1 cellular context compared by ENCODE assay signal in the genomic region with DNA sequence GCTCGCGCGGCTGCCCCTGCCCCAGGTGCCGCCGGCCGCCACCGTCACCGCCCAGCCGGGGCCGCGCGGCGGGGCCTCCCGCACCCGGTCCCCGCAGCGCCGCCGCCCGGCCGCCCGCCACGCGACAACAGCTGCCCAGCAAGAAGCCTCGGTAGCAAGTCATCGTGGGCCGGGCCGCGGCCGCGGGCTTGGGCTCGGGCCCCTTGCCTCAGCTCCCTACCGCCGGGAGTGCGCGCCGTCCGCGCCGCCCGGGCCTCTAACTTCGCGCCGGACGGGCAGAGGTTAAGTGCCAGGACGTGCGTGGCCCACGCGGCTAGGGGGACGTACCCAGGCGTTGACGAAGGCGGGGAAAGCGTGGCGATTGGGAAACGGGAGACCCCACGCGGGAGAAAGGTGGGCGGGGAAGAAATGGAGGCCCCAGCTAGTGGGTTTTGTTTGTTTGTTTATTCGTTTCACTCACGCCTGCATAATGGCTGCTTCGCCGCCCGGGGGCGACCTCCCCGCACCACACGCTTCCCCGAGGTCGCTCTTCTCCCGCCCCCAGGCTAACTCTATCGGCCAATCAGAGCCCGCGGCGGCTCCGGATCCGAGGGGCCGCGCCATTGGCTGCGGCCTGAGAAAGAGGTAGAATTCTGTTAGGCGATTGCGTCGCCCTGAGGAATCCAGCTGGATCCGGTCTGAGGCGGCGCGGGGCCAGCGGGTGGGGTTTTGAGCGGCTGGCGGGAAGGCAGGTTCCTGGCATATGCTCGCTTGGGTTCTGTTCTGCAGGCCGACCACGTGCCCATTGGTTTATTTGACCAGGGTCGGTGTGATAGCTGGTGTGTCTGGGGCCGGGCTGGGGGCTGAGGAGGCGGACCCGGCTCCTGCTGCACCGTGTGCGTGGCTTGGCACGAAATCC.
TF ChIP-seq lines count a peak whose summit lies in the region.

A gene with protein sequence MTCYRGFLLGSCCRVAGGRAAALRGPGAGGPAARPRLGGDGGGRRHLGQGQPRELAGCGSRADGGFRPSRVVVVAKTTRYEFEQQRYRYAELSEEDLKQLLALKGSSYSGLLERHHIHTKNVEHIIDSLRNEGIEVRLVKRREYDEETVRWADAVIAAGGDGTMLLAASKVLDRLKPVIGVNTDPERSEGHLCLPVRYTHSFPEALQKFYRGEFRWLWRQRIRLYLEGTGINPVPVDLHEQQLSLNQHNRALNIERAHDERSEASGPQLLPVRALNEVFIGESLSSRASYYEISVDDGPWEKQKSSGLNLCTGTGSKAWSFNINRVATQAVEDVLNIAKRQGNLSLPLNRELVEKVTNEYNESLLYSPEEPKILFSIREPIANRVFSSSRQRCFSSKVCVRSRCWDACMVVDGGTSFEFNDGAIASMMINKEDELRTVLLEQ (minus strand): TSS at position 290 of the 898 bp plus-strand sequence. CDS start 127 bp downstream, at position 163.

TF ChIP-seq in HepG2, 621 proteins besides CTCF, POLR2A, EP300 and RAD21 (continued from another document and continues in another):
- TF ChIP-seq, protein P1, sequence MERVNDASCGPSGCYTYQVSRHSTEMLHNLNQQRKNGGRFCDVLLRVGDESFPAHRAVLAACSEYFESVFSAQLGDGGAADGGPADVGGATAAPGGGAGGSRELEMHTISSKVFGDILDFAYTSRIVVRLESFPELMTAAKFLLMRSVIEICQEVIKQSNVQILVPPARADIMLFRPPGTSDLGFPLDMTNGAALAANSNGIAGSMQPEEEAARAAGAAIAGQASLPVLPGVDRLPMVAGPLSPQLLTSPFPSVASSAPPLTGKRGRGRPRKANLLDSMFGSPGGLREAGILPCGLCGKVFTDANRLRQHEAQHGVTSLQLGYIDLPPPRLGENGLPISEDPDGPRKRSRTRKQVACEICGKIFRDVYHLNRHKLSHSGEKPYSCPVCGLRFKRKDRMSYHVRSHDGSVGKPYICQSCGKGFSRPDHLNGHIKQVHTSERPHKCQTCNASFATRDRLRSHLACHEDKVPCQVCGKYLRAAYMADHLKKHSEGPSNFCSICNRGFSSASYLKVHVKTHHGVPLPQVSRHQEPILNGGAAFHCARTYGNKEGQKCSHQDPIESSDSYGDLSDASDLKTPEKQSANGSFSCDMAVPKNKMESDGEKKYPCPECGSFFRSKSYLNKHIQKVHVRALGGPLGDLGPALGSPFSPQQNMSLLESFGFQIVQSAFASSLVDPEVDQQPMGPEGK (CRISPR knock-in tag; IDR thresholded peaks at IDR 0.05) = peak; percentile 74
- peak; percentile 66 for TF ChIP-seq TAF1 (CRISPR knock-in tag; IDR thresholded peaks at IDR 0.05)
- no peak for TF ChIP-seq HNRNPH1 (optimal IDR thresholded peaks at IDR 0.05; ENCODE audit: low read depth, low read length)
- TF ChIP-seq, protein P2, sequence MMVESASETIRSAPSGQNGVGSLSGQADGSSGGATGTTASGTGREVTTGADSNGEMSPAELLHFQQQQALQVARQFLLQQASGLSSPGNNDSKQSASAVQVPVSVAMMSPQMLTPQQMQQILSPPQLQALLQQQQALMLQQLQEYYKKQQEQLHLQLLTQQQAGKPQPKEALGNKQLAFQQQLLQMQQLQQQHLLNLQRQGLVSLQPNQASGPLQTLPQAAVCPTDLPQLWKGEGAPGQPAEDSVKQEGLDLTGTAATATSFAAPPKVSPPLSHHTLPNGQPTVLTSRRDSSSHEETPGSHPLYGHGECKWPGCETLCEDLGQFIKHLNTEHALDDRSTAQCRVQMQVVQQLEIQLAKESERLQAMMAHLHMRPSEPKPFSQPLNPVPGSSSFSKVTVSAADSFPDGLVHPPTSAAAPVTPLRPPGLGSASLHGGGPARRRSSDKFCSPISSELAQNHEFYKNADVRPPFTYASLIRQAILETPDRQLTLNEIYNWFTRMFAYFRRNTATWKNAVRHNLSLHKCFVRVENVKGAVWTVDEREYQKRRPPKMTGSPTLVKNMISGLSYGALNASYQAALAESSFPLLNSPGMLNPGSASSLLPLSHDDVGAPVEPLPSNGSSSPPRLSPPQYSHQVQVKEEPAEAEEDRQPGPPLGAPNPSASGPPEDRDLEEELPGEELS (CRISPR knock-in tag; IDR thresholded peaks at IDR 0.05) = peak; percentile 97
- TF ChIP-seq SKI (IDR thresholded peaks at IDR 0.05; ENCODE audit: partially characterized antibody) = peak; percentile 48
- peak; percentile 58; the same call in 1 of the 2 replicates for TF ChIP-seq ZNF331 (CRISPR knock-in tag; IDR thresholded peaks at IDR 0.05)
- no peak for TF ChIP-seq ZNF670 (CRISPR knock-in tag; IDR thresholded peaks at IDR 0.05; ENCODE audit: borderline replicate concordance)
- TF ChIP-seq, protein P3, sequence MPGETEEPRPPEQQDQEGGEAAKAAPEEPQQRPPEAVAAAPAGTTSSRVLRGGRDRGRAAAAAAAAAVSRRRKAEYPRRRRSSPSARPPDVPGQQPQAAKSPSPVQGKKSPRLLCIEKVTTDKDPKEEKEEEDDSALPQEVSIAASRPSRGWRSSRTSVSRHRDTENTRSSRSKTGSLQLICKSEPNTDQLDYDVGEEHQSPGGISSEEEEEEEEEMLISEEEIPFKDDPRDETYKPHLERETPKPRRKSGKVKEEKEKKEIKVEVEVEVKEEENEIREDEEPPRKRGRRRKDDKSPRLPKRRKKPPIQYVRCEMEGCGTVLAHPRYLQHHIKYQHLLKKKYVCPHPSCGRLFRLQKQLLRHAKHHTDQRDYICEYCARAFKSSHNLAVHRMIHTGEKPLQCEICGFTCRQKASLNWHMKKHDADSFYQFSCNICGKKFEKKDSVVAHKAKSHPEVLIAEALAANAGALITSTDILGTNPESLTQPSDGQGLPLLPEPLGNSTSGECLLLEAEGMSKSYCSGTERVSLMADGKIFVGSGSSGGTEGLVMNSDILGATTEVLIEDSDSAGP (CRISPR knock-in tag; IDR thresholded peaks at IDR 0.05; ENCODE audit: borderline replicate concordance) = peak; percentile 6
- no peak for TF ChIP-seq ZBTB1 (CRISPR knock-in tag; IDR thresholded peaks at IDR 0.05; ENCODE audit: borderline replicate concordance)
- TF ChIP-seq KDM6A (CRISPR knock-in tag; IDR thresholded peaks at IDR 0.05; ENCODE audit: low read depth) = no peak
- TF ChIP-seq, protein P4, sequence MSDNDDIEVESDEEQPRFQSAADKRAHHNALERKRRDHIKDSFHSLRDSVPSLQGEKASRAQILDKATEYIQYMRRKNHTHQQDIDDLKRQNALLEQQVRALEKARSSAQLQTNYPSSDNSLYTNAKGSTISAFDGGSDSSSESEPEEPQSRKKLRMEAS (IDR thresholded peaks at IDR 0.05) = peak; percentile 94
- TF ChIP-seq NFATC3 (CRISPR knock-in tag; IDR thresholded peaks at IDR 0.05) = no peak
- TF ChIP-seq ZNF883 (CRISPR knock-in tag; IDR thresholded peaks at IDR 0.05; ENCODE audit: not compliant biosample characterization) = peak; percentile 95
- TF ChIP-seq NFE2 (CRISPR knock-in tag; IDR thresholded peaks at IDR 0.05) = no peak
- peak; percentile 31; the same call in 1 of the 2 replicates for TF ChIP-seq ZNF451 (CRISPR knock-in tag; IDR thresholded peaks at IDR 0.05)
- TF ChIP-seq EZH2 (conservative IDR thresholded peaks at IDR 0.05; ENCODE audit: low read depth, low read length) = no peak
- TF ChIP-seq ZNF891 (CRISPR knock-in tag; IDR thresholded peaks at IDR 0.05) = no peak; the same call in 1 of the 2 replicates
- no peak for TF ChIP-seq NAIF1 (CRISPR knock-in tag; IDR thresholded peaks at IDR 0.05; ENCODE audit: borderline replicate concordance)
- TF ChIP-seq ZNF615 (CRISPR knock-in tag; IDR thresholded peaks at IDR 0.05; ENCODE audit: borderline replicate concordance) = no peak
- no peak for TF ChIP-seq ZBTB8A (CRISPR knock-in tag; IDR thresholded peaks at IDR 0.05; ENCODE audit: borderline replicate concordance, low read depth)
- 0 out of 2 replicates have a peak, but pooled peaks have one; percentile 54 for TF ChIP-seq DNMT1 (CRISPR knock-in tag; IDR thresholded peaks at IDR 0.05)
- TF ChIP-seq, protein P5, sequence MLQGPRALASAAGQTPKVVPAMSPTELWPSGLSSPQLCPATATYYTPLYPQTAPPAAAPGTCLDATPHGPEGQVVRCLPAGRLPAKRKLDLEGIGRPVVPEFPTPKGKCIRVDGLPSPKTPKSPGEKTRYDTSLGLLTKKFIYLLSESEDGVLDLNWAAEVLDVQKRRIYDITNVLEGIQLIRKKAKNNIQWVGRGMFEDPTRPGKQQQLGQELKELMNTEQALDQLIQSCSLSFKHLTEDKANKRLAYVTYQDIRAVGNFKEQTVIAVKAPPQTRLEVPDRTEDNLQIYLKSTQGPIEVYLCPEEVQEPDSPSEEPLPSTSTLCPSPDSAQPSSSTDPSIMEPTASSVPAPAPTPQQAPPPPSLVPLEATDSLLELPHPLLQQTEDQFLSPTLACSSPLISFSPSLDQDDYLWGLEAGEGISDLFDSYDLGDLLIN (CRISPR knock-in tag; IDR thresholded peaks at IDR 0.05; ENCODE audit: borderline replicate concordance) = 0 out of 2 replicates have a peak, but pooled peaks have one; percentile 64
- TF ChIP-seq KMT2A (CRISPR knock-in tag; IDR thresholded peaks at IDR 0.05) = no peak
- TF ChIP-seq, protein P6, sequence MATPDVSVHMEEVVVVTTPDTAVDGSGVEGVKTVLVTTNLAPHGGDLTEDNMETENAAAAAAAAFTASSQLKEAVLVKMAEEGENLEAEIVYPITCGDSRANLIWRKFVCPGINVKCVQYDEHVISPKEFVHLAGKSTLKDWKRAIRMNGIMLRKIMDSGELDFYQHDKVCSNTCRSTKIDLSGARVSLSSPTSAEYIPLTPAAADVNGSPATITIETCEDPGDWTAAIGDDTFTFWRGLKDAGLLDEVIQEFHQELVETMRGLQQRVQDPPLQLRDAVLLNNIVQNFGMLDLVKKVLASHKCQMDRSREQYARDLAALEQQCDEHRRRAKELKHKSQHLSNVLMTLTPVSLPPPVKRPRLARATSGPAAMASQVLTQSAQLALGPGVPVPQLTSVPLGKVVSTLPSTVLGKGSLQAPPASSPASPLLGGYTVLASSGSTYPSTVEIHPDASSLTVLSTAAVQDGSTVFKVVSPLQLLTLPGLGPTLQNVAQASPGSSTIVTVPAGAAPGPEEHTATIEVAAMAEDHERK (CRISPR knock-in tag; IDR thresholded peaks at IDR 0.05; ENCODE audit: low read depth) = peak; percentile 50
- no peak for TF ChIP-seq ZBTB42 (CRISPR knock-in tag; IDR thresholded peaks at IDR 0.05)
- TF ChIP-seq, protein P7, sequence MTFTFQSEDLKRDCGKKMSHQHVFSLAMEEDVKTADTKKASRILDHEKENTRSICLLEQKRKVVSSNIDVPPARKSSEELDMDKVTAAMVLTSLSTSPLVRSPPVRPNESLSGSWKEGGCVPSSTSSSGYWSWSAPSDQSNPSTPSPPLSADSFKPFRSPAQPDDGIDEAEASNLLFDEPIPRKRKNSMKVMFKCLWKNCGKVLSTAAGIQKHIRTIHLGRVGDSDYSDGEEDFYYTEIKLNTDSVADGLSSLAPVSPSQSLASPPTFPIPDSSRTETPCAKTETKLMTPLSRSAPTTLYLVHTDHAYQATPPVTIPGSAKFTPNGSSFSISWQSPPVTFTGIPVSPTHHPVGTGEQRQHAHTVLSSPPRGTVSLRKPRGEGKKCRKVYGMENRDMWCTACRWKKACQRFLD (CRISPR knock-in tag; IDR thresholded peaks at IDR 0.05; ENCODE audit: borderline replicate concordance) = 0 out of 2 replicates have a peak, but pooled peaks have one; percentile 53
- TF ChIP-seq RFXAP (CRISPR knock-in tag; IDR thresholded peaks at IDR 0.05; ENCODE audit: borderline replicate concordance) = peak; percentile 86
- TF ChIP-seq, protein P8, sequence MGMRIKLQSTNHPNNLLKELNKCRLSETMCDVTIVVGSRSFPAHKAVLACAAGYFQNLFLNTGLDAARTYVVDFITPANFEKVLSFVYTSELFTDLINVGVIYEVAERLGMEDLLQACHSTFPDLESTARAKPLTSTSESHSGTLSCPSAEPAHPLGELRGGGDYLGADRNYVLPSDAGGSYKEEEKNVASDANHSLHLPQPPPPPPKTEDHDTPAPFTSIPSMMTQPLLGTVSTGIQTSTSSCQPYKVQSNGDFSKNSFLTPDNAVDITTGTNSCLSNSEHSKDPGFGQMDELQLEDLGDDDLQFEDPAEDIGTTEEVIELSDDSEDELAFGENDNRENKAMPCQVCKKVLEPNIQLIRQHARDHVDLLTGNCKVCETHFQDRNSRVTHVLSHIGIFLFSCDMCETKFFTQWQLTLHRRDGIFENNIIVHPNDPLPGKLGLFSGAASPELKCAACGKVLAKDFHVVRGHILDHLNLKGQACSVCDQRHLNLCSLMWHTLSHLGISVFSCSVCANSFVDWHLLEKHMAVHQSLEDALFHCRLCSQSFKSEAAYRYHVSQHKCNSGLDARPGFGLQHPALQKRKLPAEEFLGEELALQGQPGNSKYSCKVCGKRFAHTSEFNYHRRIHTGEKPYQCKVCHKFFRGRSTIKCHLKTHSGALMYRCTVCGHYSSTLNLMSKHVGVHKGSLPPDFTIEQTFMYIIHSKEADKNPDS (CRISPR knock-in tag; IDR thresholded peaks at IDR 0.05) = peak; percentile 49; the same call in 1 of the 2 replicates
- no peak for TF ChIP-seq PCBP2 (optimal IDR thresholded peaks at IDR 0.05; ENCODE audit: low read depth, low read length, poor library complexity, severe bottlenecking)
- no peak for TF ChIP-seq RBAK (CRISPR knock-in tag; IDR thresholded peaks at IDR 0.05)
- no peak; the same call in 1 of the 2 replicates for TF ChIP-seq JUND (CRISPR knock-in tag; IDR thresholded peaks at IDR 0.05)
- TF ChIP-seq TBX2 (CRISPR knock-in tag; IDR thresholded peaks at IDR 0.05; ENCODE audit: borderline replicate concordance) = peak; percentile 82
- no peak for TF ChIP-seq ONECUT2 (CRISPR knock-in tag; IDR thresholded peaks at IDR 0.05)
- peak; percentile 65; the same call in 1 of the 2 replicates for TF ChIP-seq SAFB2 (CRISPR knock-in tag; IDR thresholded peaks at IDR 0.05; ENCODE audit: borderline replicate concordance, low read depth)
- TF ChIP-seq ZSCAN20 (CRISPR knock-in tag; IDR thresholded peaks at IDR 0.05; ENCODE audit: borderline replicate concordance) = no peak
- 0 out of 2 replicates have a peak, but pooled peaks have one; percentile 12 for TF ChIP-seq TARDBP (CRISPR knock-in tag; IDR thresholded peaks at IDR 0.05)
- no peak for TF ChIP-seq SP1 (IDR thresholded peaks at IDR 0.05)
- peak; percentile 63 for TF ChIP-seq SP1 (CRISPR knock-in tag; IDR thresholded peaks at IDR 0.05)
- TF ChIP-seq STAG1 (CRISPR knock-in tag; IDR thresholded peaks at IDR 0.05) = peak; percentile 58
- TF ChIP-seq KDM5B (CRISPR knock-in tag; IDR thresholded peaks at IDR 0.05; ENCODE audit: borderline replicate concordance) = peak; percentile 93
- TF ChIP-seq NFE2L2 (IDR thresholded peaks at IDR 0.05; ENCODE audit: low read length) = no peak
- TF ChIP-seq POGZ (CRISPR knock-in tag; IDR thresholded peaks at IDR 0.05) = peak; percentile 98
- 0 out of 2 replicates have a peak, but pooled peaks have one; percentile 21 for TF ChIP-seq EED (CRISPR knock-in tag; IDR thresholded peaks at IDR 0.05)
- TF ChIP-seq, protein P9, sequence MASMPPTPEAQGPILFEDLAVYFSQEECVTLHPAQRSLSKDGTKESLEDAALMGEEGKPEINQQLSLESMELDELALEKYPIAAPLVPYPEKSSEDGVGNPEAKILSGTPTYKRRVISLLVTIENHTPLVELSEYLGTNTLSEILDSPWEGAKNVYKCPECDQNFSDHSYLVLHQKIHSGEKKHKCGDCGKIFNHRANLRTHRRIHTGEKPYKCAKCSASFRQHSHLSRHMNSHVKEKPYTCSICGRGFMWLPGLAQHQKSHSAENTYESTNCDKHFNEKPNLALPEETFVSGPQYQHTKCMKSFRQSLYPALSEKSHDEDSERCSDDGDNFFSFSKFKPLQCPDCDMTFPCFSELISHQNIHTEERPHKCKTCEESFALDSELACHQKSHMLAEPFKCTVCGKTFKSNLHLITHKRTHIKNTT (CRISPR knock-in tag; IDR thresholded peaks at IDR 0.05) = no peak
- peak; percentile 80; the same call in 1 of the 2 replicates for TF ChIP-seq ZNF543 (CRISPR knock-in tag; IDR thresholded peaks at IDR 0.05)
- no peak for TF ChIP-seq SYNCRIP (IDR thresholded peaks at IDR 0.05; ENCODE audit: insufficient read depth, low read depth, low read length)
- no peak for TF ChIP-seq RBM22 (optimal IDR thresholded peaks at IDR 0.05; ENCODE audit: low read length)
- peak; percentile 84 for TF ChIP-seq REL (CRISPR knock-in tag; conservative IDR thresholded peaks at IDR 0.05)
- peak; percentile 88 for TF ChIP-seq FOXJ3 (CRISPR knock-in tag; IDR thresholded peaks at IDR 0.05; ENCODE audit: borderline replicate concordance)
- peak; percentile 80 for TF ChIP-seq NFKB2 (CRISPR knock-in tag; IDR thresholded peaks at IDR 0.05; ENCODE audit: borderline replicate concordance)
